Comparison of ENCODE assay signal across 12 cellular contexts in the genomic region with DNA sequence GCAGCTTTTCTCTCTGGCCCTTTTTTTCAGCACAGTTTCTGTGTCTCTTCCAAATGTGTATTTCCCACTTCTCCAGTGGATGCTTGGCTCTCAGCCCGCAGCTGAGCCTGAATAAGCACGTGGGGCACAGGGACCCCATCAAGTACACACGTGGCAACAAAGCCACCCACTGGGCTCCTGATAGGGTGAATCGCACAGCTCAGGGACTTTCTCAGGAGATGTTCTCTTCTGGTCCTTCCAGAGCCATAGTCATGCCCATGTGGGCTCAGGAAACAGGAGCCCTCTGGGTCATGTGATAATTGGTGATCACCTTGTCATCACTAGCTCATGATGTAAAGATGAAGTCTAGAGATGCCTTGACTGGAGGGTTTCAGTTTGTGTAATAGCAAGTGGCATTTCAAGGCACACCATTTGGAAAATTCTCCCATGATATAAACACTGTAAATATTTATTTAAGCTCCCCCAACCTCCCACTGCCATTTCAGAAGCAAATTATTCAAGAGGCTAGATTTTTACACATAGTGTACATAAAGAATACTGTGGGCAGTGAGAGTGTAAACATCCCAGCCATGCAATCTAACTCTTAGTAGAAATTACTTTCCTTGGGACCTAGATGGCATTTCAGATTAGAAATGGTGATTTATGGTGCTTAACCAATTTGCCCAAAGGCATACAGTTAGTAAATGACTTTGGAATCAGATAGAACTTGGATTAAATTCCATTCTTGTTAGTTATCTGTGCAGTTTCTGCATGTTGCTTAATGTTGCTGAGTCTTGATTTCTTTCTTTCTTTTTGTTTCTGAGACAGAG.
A peak's percentile ranks its signal among the peaks of the same experiment; 100 is the strongest.
DNase-seq lines count a peak whose midpoint lies in the region; ATAC-seq and TF ChIP-seq lines count a peak whose summit lies in the region.
"Had no signal": no experiment of that assay in that cellular context is flagged by ENCODE, and none has a peak within 500 bp of the region (broad histone marks: within the 10 kb centered on the region; RNA-seq: fewer than 3 reads in every experiment).

No MANE protein-coding gene starts in this region.

- H3K4me2 ChIP-seq in osteoblast (ENCODE audit: insufficient read depth, low read length), result peak overlapping the region; percentile 22
- no peak overlapping the region for H3K4me2 ChIP-seq in Karpas-422 (ENCODE audit: low read depth, low read length, poor library complexity, severe bottlenecking)

- H4K20me1 ChIP-seq in osteoblast (ENCODE audit: insufficient read depth, low read length) (no peaks in the 10 kb centered on the region), Karpas-422 (ENCODE audit: insufficient read depth, low read depth, low read length) (no peaks in the 10 kb centered on the region)

- peak overlapping the region; percentile 70 for H3K27ac ChIP-seq in epithelial cell of prostate
- H3K27ac ChIP-seq in osteoblast (ENCODE audit: low read depth, low read length), result peak overlapping the region; percentile 46
- no peak overlapping the region for H3K27ac ChIP-seq in Karpas-422 (ENCODE audit: low read length)

- no peaks in the 10 kb centered on the region for H3K9me3 ChIP-seq in osteoblast (ENCODE audit: low read depth, low read length)
- H3K9me3 ChIP-seq in Karpas-422 (ENCODE audit: low read length), result no peaks in the 10 kb centered on the region

- no peak for ATAC-seq in activated CD4-positive, CD25-positive, alpha-beta regulatory T cell treated with anti-CD3 and anti-CD28 coated beads, Interleukin-2, amount 50 U/mL, for 24 hours
- ATAC-seq in GM19463 (IDR thresholded peaks at IDR 0.05; ENCODE audit: unreplicated experiment), result no peak

- H3K79me2 ChIP-seq in osteoblast (ENCODE audit: insufficient read depth, low read length), result no peaks in the 10 kb centered on the region
- H3K79me2 ChIP-seq in Karpas-422 (ENCODE audit: low read length), result no peaks in the 10 kb centered on the region

- no peaks in the 10 kb centered on the region for H3K9me2 ChIP-seq in Karpas-422 (replicated peaks; ENCODE audit: insufficient read depth, low read length)

- TF ChIP-seq CTCF in osteoblast (IDR thresholded peaks at IDR 0.05; ENCODE audit: extremely low read depth, low read depth, low read length), result no peak

- DNase-seq in Caki2 (ENCODE audit: low read depth), result peak; percentile 93
- peak; percentile 90 for DNase-seq in NCI-H226
- peak; percentile 89 for DNase-seq in epithelial cell of prostate (ENCODE audit: low read depth, low spot score)
- no peak for DNase-seq in osteoblast (ENCODE audit: insufficient read length, low spot score, missing footprints)
- no peak for DNase-seq in occipital lobe (lab: John Stamatoyannopoulos, UW)
- DNase-seq in Karpas-422, result no peak
- DNase-seq: activated CD4-positive, alpha-beta T cell treated with anti-CD3 and anti-CD28 coated beads, Interleukin-2, amount 50 U/mL, for 48 hours; NCI-H526; small intestine; T-helper 1 cell had no signal

- H3K4me1 ChIP-seq in osteoblast (ENCODE audit: insufficient read depth, low read length), result peaks cover 53% of the 10 kb centered on the region
- H3K4me1 ChIP-seq in Karpas-422 (ENCODE audit: low read length), result no peaks in the 10 kb centered on the region

- H2AFZ ChIP-seq in osteoblast (ENCODE audit: low read length) (peak overlapping the region; percentile 49), Karpas-422 (ENCODE audit: low read length) (no peak overlapping the region)

- H3K9ac ChIP-seq in Karpas-422 (ENCODE audit: low read length), result no peak overlapping the region

- H3K27me3 ChIP-seq in osteoblast (ENCODE audit: insufficient read depth, low read length) (no peaks in the 10 kb centered on the region), Karpas-422 (ENCODE audit: low read length) (no peaks in the 10 kb centered on the region)

- H3K4me3 ChIP-seq in osteoblast (ENCODE audit: insufficient read depth, low read length) (peak overlapping the region; percentile 10), Karpas-422 (ENCODE audit: low read length) (no peak overlapping the region)

- H3K36me3 ChIP-seq in osteoblast (ENCODE audit: insufficient read depth, low read length) (no peaks in the 10 kb centered on the region), Karpas-422 (ENCODE audit: insufficient read depth, low read length) (no peaks in the 10 kb centered on the region)

- in situ Hi-C loops in Caki2 (cut with HindIII; ENCODE audit: low pct_unique_long_range_greater_than_20kb, low sequenced_read_pairs), result no loop called here

Comparison
In these comparisons a context has a peak if more than half of its experiments do, and no peak if none do; other contexts are left out.
1. DNase-seq: peak in Caki2 (single experiment), NCI-H226 (single experiment) and epithelial cell of prostate (single experiment); none in osteoblast (single experiment), occipital lobe (single experiment) and Karpas-422 (single experiment).